36 cellular contexts compared by ENCODE assay signal in the genomic region with DNA sequence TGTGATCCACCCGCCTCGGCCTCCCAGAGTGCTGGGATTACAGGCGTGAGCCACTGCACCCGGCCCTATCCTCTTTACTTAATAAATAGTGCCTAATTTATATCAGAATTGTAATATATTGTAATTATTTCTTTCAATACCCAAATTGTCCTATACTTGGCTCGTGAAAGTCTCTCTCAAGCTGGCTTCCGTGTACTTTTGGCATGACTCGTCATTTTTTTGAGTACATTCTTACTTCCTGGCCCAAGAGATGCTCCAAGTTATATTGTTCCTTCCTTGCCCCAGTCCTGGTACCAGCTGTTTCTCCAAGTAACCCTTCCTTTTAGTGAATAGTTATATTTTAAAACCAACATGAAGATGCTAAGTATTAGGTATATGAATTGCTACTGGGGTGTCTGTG.
"Had no signal": no experiment of that assay in that cellular context is flagged by ENCODE, and none has a peak within 500 bp of the region (broad histone marks: within the 10 kb centered on the region; RNA-seq: fewer than 3 reads in every experiment).

No MANE protein-coding gene starts in this region.

- H3K36me3 ChIP-seq: adrenal gland, brain microvascular endothelial cell, breast epithelium had no signal

- H3K4me1 ChIP-seq: adrenal gland, body of pancreas, breast epithelium had no signal

- H3K36me3 Mint-ChIP-seq: activated CD4-positive, alpha-beta memory T cell treated with anti-CD3 and anti-CD28 coated beads for 36 hours; activated naive CD4-positive, alpha-beta T cell treated with anti-CD3 and anti-CD28 coated beads, Interleukin-2, amount 50 U/mL, for 72 hours; activated naive CD8-positive, alpha-beta T cell treated with anti-CD3 and anti-CD28 coated beads for 36 hours had no signal

- H3K4me1 Mint-ChIP-seq: activated B cell treated with CpG ODN at 0.5 μM for 24 hours; activated CD4-positive, alpha-beta T cell treated with anti-CD3 and anti-CD28 coated beads, Interleukin-2, amount 10 ng/mL, durations not matched to agents 24 days and 14 days; activated naive CD8-positive, alpha-beta T cell treated with anti-CD3 and anti-CD28 coated beads for 36 hours; activated T-helper 17 cell treated with anti-CD3 and anti-CD28 coated beads, Interleukin-2, amount 50 U/mL, for 72 hours had no signal

- H3K4me3 Mint-ChIP-seq: activated B cell treated with CpG ODN at 0.5 μM for 24 hours; activated CD4-positive, alpha-beta memory T cell treated with anti-CD3 and anti-CD28 coated beads for 36 hours; activated CD4-positive, alpha-beta T cell treated with anti-CD3 and anti-CD28 coated beads, Interleukin-2, amount 10 ng/mL, durations not matched to agents 24 days and 14 days; activated CD8-positive, alpha-beta T cell treated with anti-CD3 and anti-CD28 coated beads for 36 hours; activated naive CD4-positive, alpha-beta T cell treated with anti-CD3 and anti-CD28 coated beads for 36 hours; activated naive CD8-positive, alpha-beta T cell treated with anti-CD3 and anti-CD28 coated beads for 36 hours; activated T-cell treated with anti-CD3 and anti-CD28 coated beads, Interleukin-2, amount 50 U/mL, for 4 hours; activated T-cell treated with anti-CD3 and anti-CD28 coated beads, Interleukin-2, amount 50 U/mL, for 72 hours; activated T-helper 1 cell treated with anti-CD3 and anti-CD28 coated beads, Interleukin-12 subunit alpha, Interleukin-12 subunit beta, Interleukin-2, Interleukin-4 antibody, amounts not matched to agents 30 ng/mL and 10 ng/mL and 1 ng/mL, durations not matched to agents 14 hours and 24 hours and 36 hours; activated T-helper 17 cell treated with anti-CD3 and anti-CD28 coated beads, Interleukin-2, amount 50 U/mL, for 72 hours; T-helper 2 cell treated with Interferon-gamma antibody and Interleukin-4, amounts not matched to agents 5 μg/mL and 100 μg/mL, for 36 hours had no signal

- H3K9me3 Mint-ChIP-seq: activated B cell treated with CpG ODN at 0.5 μM for 24 hours; activated CD4-positive, alpha-beta memory T cell treated with anti-CD3 and anti-CD28 coated beads for 36 hours; activated CD4-positive, alpha-beta T cell treated with anti-CD3 and anti-CD28 coated beads, Interleukin-2, amount 10 ng/mL, durations not matched to agents 24 days and 14 days; activated CD8-positive, alpha-beta T cell treated with anti-CD3 and anti-CD28 coated beads for 36 hours; activated naive CD4-positive, alpha-beta T cell treated with anti-CD3 and anti-CD28 coated beads for 36 hours; activated naive CD4-positive, alpha-beta T cell treated with anti-CD3 and anti-CD28 coated beads, Interleukin-2, amount 50 U/mL, for 72 hours; activated T-cell treated with anti-CD3 and anti-CD28 coated beads, Interleukin-2, amount 50 U/mL, for 4 hours; activated T-helper 1 cell treated with anti-CD3 and anti-CD28 coated beads, Interleukin-12 subunit alpha, Interleukin-12 subunit beta, Interleukin-2, Interleukin-4 antibody, amounts not matched to agents 30 ng/mL and 10 ng/mL and 1 ng/mL, durations not matched to agents 14 hours and 24 hours and 36 hours; T-helper 2 cell treated with Interferon-gamma antibody and Interleukin-4, amounts not matched to agents 5 μg/mL and 100 μg/mL, for 36 hours had no signal

- H3K27ac ChIP-seq: adrenal gland, body of pancreas, brain microvascular endothelial cell, breast epithelium, VCaP had no signal

- H3K27me3 Mint-ChIP-seq: activated B cell treated with CpG ODN at 0.5 μM for 24 hours; activated CD4-positive, alpha-beta memory T cell treated with anti-CD3 and anti-CD28 coated beads for 36 hours; activated CD4-positive, alpha-beta T cell treated with anti-CD3 and anti-CD28 coated beads, Interleukin-2, amount 10 ng/mL, durations not matched to agents 24 days and 14 days; activated CD8-positive, alpha-beta T cell treated with anti-CD3 and anti-CD28 coated beads for 36 hours; activated naive CD8-positive, alpha-beta T cell treated with anti-CD3 and anti-CD28 coated beads for 36 hours had no signal

- H3K4me3 ChIP-seq: adrenal gland, body of pancreas, breast epithelium had no signal

- H3K27ac Mint-ChIP-seq: activated B cell treated with CpG ODN at 0.5 μM for 24 hours; activated CD4-positive, alpha-beta memory T cell treated with anti-CD3 and anti-CD28 coated beads for 36 hours; activated CD4-positive, alpha-beta T cell treated with anti-CD3 and anti-CD28 coated beads, Interleukin-2, amount 10 ng/mL, durations not matched to agents 24 days and 14 days; activated CD8-positive, alpha-beta T cell treated with anti-CD3 and anti-CD28 coated beads for 36 hours; activated naive CD4-positive, alpha-beta T cell treated with anti-CD3 and anti-CD28 coated beads for 36 hours; activated naive CD4-positive, alpha-beta T cell treated with anti-CD3 and anti-CD28 coated beads, Interleukin-2, amount 50 U/mL, for 72 hours; activated naive CD8-positive, alpha-beta T cell treated with anti-CD3 and anti-CD28 coated beads for 36 hours; activated T-cell treated with anti-CD3 and anti-CD28 coated beads, Interleukin-2, amount 50 U/mL, for 72 hours; activated T-helper 1 cell treated with anti-CD3 and anti-CD28 coated beads, Interleukin-12 subunit alpha, Interleukin-12 subunit beta, Interleukin-2, Interleukin-4 antibody, amounts not matched to agents 30 ng/mL and 10 ng/mL and 1 ng/mL, durations not matched to agents 14 hours and 24 hours and 36 hours; activated T-helper 17 cell treated with anti-CD3 and anti-CD28 coated beads, Interleukin-2, amount 50 U/mL, for 72 hours; T-helper 2 cell treated with Interferon-gamma antibody and Interleukin-4, amounts not matched to agents 5 μg/mL and 100 μg/mL, for 36 hours had no signal

- H3K9me3 ChIP-seq: adrenal gland, body of pancreas, breast epithelium had no signal

- DNase-seq: activated B cell treated with CpG ODN at 0.5 μM for 24 hours; activated CD4-positive, alpha-beta memory T cell treated with anti-CD3 and anti-CD28 coated beads for 36 hours; activated CD4-positive, alpha-beta T cell treated with anti-CD3 and anti-CD28 coated beads for 4 hours; activated CD4-positive, alpha-beta T cell treated with anti-CD3 and anti-CD28 coated beads, Interleukin-2, amount 10 ng/mL, durations not matched to agents 24 days and 14 days; activated CD4-positive, alpha-beta T cell treated with anti-CD3 and anti-CD28 coated beads, Interleukin-2, amount 50 U/mL, for 1 hour; activated CD4-positive, alpha-beta T cell treated with anti-CD3 and anti-CD28 coated beads, Interleukin-2, amount 50 U/mL, for 4 hours; activated CD4-positive, CD25-positive, alpha-beta regulatory T cell treated with anti-CD3 and anti-CD28 coated beads, Interleukin-2, amount 50 U/mL, for 72 hours; activated CD8-positive, alpha-beta memory T cell treated with anti-CD3 and anti-CD28 coated beads, Interleukin-2, amount 50 U/mL, for 4 hours; activated CD8-positive, alpha-beta T cell treated with anti-CD3 and anti-CD28 coated beads for 36 hours; activated effector memory CD4-positive, alpha-beta T cell treated with anti-CD3 and anti-CD28 coated beads, Interleukin-2, amount 50 U/mL, for 16 hours; activated gamma-delta T cell treated with Interleukin-2 at 50 U/mL for 16 hours; activated naive CD4-positive, alpha-beta T cell; activated naive CD4-positive, alpha-beta T cell treated with anti-CD3 and anti-CD28 coated beads for 36 hours; activated naive CD4-positive, alpha-beta T cell treated with anti-CD3 and anti-CD28 coated beads, Interleukin-2, amount 50 U/mL, for 16 hours; activated naive CD8-positive, alpha-beta T cell treated with anti-CD3 and anti-CD28 coated beads for 36 hours; activated T-cell treated with anti-CD3 and anti-CD28 coated beads for 4 hours; activated T-cell treated with anti-CD3 and anti-CD28 coated beads, Interleukin-2, amount 50 U/mL, for 1 hour; activated T-cell treated with anti-CD3 and anti-CD28 coated beads, Interleukin-2, amount 50 U/mL, for 4 hours; activated T-cell treated with anti-CD3 and anti-CD28 coated beads, Interleukin-2, amount 50 U/mL, for 72 hours; adrenal gland; amniotic stem cell; aorta; body of pancreas; brain microvascular endothelial cell; central memory CD4-positive, alpha-beta T cell; T-helper 2 cell; T-helper 9 cell had no signal

- H3K27me3 ChIP-seq: adrenal gland, body of pancreas, brain microvascular endothelial cell, breast epithelium had no signal

- ATAC-seq: activated CD8-positive, alpha-beta T cell treated with anti-CD3 and anti-CD28 coated beads for 36 hours; activated naive CD4-positive, alpha-beta T cell treated with anti-CD3 and anti-CD28 coated beads, Interleukin-2, amount 50 U/mL, for 72 hours; activated T-cell treated with anti-CD3 and anti-CD28 coated beads, Interleukin-2, amount 50 U/mL, for 4 hours; activated T-cell treated with anti-CD3 and anti-CD28 coated beads, Interleukin-2, amount 50 U/mL, for 72 hours; activated T-helper 17 cell treated with anti-CD3 and anti-CD28 coated beads, Interleukin-2, amount 50 U/mL, for 72 hours; body of pancreas had no signal

- FAIRE-seq: astrocyte, colon, TTC549 had no signal
